14 cellular contexts compared by ENCODE assay signal in the genomic region with DNA sequence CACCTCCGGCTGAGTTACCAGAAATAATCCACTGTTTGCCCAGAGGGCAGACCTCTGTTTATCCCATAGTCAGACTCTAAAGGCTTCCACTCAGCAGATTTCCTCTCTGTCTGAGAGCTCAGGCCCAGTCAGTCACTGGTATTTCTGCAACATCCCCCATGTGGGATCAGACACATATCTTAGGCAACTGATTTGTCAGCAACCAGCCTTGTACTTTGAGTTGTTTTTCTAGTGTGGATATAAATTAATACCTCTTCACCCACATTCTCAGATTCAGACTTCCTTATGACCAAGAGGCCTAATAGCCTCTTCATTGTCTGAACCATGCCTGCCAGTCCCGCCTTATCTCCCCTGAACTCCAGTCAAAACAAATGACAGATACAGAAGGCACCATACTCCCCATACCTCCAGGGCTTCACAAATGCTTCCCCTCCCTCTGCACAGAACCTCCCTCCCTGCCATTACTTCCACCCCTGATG.
DNase-seq lines count a peak whose midpoint lies in the region; TF ChIP-seq lines count a peak whose summit lies in the region.
"Had no signal": no experiment of that assay in that cellular context is flagged by ENCODE, and none has a peak within 500 bp of the region (broad histone marks: within the 10 kb centered on the region; RNA-seq: fewer than 3 reads in every experiment).

No MANE protein-coding gene starts in this region.

- no peak overlapping the region for H3K9ac ChIP-seq in MM.1S (ENCODE audit: low read length)

- no peak overlapping the region for H3K27ac ChIP-seq in MM.1S (ENCODE audit: low read length)
- H3K27ac ChIP-seq: pancreas, suprapubic skin had no signal

- no peaks in the 10 kb centered on the region for H4K20me1 ChIP-seq in MM.1S (ENCODE audit: insufficient read depth, low read length)

- H3K27me3 ChIP-seq in MM.1S (replicated peaks; ENCODE audit: insufficient read depth, low read length) = no peaks in the 10 kb centered on the region
- H3K27me3 ChIP-seq: pancreas, suprapubic skin had no signal

- no peaks in the 10 kb centered on the region for H3K79me2 ChIP-seq in MM.1S (ENCODE audit: low read length)

- TF ChIP-seq CTCF in fibroblast of the aortic adventitia (IDR thresholded peaks at IDR 0.05; ENCODE audit: insufficient read depth, low read length) (no peak), MM.1S (IDR thresholded peaks at IDR 0.05; ENCODE audit: low read length) (no peak)

- H3K9me2 ChIP-seq in MM.1S (replicated peaks; ENCODE audit: insufficient read depth, low read length) = no peaks in the 10 kb centered on the region

- H3K4me2 ChIP-seq in MM.1S (ENCODE audit: low read depth, low read length) = no peak overlapping the region

- H3K4me1 ChIP-seq in MM.1S (ENCODE audit: low read length) = no peaks in the 10 kb centered on the region

- H3K36me3 ChIP-seq in MM.1S (replicated peaks; ENCODE audit: insufficient read depth, low read length) = no peaks in the 10 kb centered on the region
- H3K36me3 ChIP-seq: pancreas, suprapubic skin had no signal

- H3K9me3 ChIP-seq in MM.1S (replicated peaks; ENCODE audit: insufficient read depth, low read length) = no peaks in the 10 kb centered on the region
- H3K9me3 ChIP-seq: pancreas, suprapubic skin had no signal

- no peaks in the 10 kb centered on the region for H3F3A ChIP-seq in MM.1S (ENCODE audit: insufficient read depth, low read length)

- H3K4me3 ChIP-seq in fibroblast of the aortic adventitia (ENCODE audit: low read depth, low read length) (no peak overlapping the region), MM.1S (ENCODE audit: low read length) (no peak overlapping the region)
- H3K4me3 ChIP-seq: pancreas, suprapubic skin had no signal

- no peak overlapping the region for H2AFZ ChIP-seq in MM.1S (ENCODE audit: low read length)

- DNase-seq in ELF-1 (ENCODE audit: low read depth, low spot score) = peak; percentile 84
- peak; percentile 87 for DNase-seq in amniotic epithelial cell (ENCODE audit: low read depth)
- DNase-seq in fibroblast of the aortic adventitia (ENCODE audit: low read depth) = peak; percentile 42
- peak; percentile 57 for DNase-seq in renal cortical epithelial cell (ENCODE audit: low read depth)
- DNase-seq in MM.1S = no peak
- DNase-seq in AML-193 (lab: John Stamatoyannopoulos, UW) = no peak
- no peak for DNase-seq in T1000 (lab: John Stamatoyannopoulos, UW)
- DNase-seq: activated CD4-positive, alpha-beta T cell treated with anti-CD3 and anti-CD28 coated beads for 4 hours; activated T-cell treated with anti-CD3 and anti-CD28 coated beads, Interleukin-2, amount 50 U/mL, for 24 hours; CD8-positive, alpha-beta T cell; GDM1; NCI-H2029 treated with DMSO at 0.1 percent for 48 hours; pancreas had no signal

Comparison
In these comparisons a context has a peak if more than half of its experiments do, and no peak if none do; other contexts are left out.
1. DNase-seq: peak in ELF-1 (single experiment), amniotic epithelial cell (single experiment), fibroblast of the aortic adventitia (single experiment) and renal cortical epithelial cell (single experiment); none in MM.1S (single experiment), AML-193 (0 of 2) and T1000 (single experiment).